In the genomic region with DNA sequence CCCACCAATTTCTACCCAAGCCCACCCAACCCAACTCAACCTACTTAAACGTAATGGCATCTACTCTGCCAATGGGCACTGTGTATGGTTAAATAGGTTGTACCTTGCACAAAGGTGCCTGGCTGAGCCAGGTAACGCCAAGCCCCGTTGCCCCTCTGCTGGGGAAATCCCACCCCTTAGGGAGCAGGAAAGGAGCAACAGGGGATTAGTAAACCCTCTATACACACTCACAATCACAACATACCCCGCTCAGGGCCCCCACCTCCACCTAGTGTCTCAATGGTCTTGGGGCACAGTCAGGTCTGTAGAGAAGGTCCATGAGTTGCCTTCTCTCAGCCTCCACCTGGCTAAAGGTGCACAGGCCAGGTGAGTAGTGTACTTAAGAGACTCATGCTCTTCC, we compare ENCODE assay signal across 21 cellular contexts.
DNase-seq lines count a peak whose midpoint lies in the region; ATAC-seq, FAIRE-seq and TF ChIP-seq lines count a peak whose summit lies in the region.
"Had no signal": no experiment of that assay in that cellular context is flagged by ENCODE, and none has a peak within 500 bp of the region (broad histone marks: within the 10 kb centered on the region; RNA-seq: fewer than 3 reads in every experiment).

No MANE protein-coding gene starts in this region.

- ATAC-seq in GM21381 (IDR thresholded peaks at IDR 0.05; ENCODE audit: unreplicated experiment) (no peak), HG02759 (IDR thresholded peaks at IDR 0.05; ENCODE audit: unreplicated experiment) (no peak)
- ATAC-seq: A549; CD8-positive, alpha-beta T cell had no signal

- intact Hi-C loops in kidney (cut with DNase I) (no loop called here), posterior vena cava (cut with DNase I) (no loop called here)

- H3K4me1 ChIP-seq in kidney (ENCODE audit: control insufficient read depth in 1 of 2, insufficient read depth in 1 of 2, low read depth in 1 of 2, low read length in 2 of 2), result no peaks in the 10 kb centered on the region
- H3K4me1 ChIP-seq: A549, Caco-2 had no signal

- DNase-seq in bronchial epithelial cell (ENCODE audit: low read depth) (no peak), kidney (peak; percentile 12), posterior vena cava (ENCODE audit: low spot score) (peak; percentile 57)
- no peak for DNase-seq in activated T-cell treated with anti-CD3 and anti-CD28 coated beads, Interleukin-2, amount 50 U/mL, for 48 hours
- DNase-seq: AML-193; Caco-2; Calu3; CD4-positive, alpha-beta T cell; CD8-positive, alpha-beta T cell; DMS79 treated with DMSO at 0.1 percent for 48 hours; GF-D8 had no signal

- H3K4me3 ChIP-seq in bronchial epithelial cell (ENCODE audit: low read depth, low read length) (no peak overlapping the region), kidney (ENCODE audit: low read length in 2 of 2) (no peak overlapping the region)
- H3K4me3 ChIP-seq: A549; BLaER1 treated with 17β-estradiol and CSF1 and Interleukin-3, amounts not matched to agents 10 nM and 100 nM had no signal

- H3K27me3 ChIP-seq in bronchial epithelial cell (ENCODE audit: control insufficient read depth, insufficient read depth, low read length), result peaks cover 2% of the 10 kb centered on the region
- H3K27me3 ChIP-seq: BLaER1 treated with 17β-estradiol and CSF1 and Interleukin-3, amounts not matched to agents 10 nM and 100 nM had no signal

- TF ChIP-seq CTCF in bronchial epithelial cell (IDR thresholded peaks at IDR 0.05; ENCODE audit: insufficient read depth, low read length, severe bottlenecking) (no peak), kidney (IDR thresholded peaks at IDR 0.05; ENCODE audit: borderline replicate concordance, extremely low read depth, insufficient read depth) (no peak)

- H3K9ac ChIP-seq in kidney (ENCODE audit: low read length in 2 of 2), result no peak overlapping the region
- H3K9ac ChIP-seq: BLaER1 treated with 17β-estradiol and CSF1 and Interleukin-3, amounts not matched to agents 10 nM and 100 nM had no signal

- FAIRE-seq in bronchial epithelial cell (lab: Jason Lieb, UNC) (peak; percentile 58), kidney (lab: Jason Lieb, UNC) (no peak)
- FAIRE-seq: A549, D721Med, G401.6, GM12891, GM19239 had no signal

- H3K36me3 ChIP-seq in bronchial epithelial cell (ENCODE audit: control insufficient read depth, insufficient read depth, low read length) (no peaks in the 10 kb centered on the region), kidney (ENCODE audit: control insufficient read depth in 1 of 2, insufficient read depth in 2 of 2, low read length in 2 of 2) (no peaks in the 10 kb centered on the region)
- H3K36me3 ChIP-seq: BLaER1 treated with 17β-estradiol and CSF1 and Interleukin-3, amounts not matched to agents 10 nM and 100 nM had no signal

- no peaks in the 10 kb centered on the region for H3K9me3 ChIP-seq in kidney (ENCODE audit: control insufficient read depth in 1 of 2, low read length in 2 of 2)
- H3K9me3 ChIP-seq: A549; BLaER1 treated with 17β-estradiol and CSF1 and Interleukin-3, amounts not matched to agents 10 nM and 100 nM; Caco-2 had no signal

- H3K27ac ChIP-seq in kidney (ENCODE audit: low read depth in 2 of 2, low read length in 2 of 2), result no peak overlapping the region
- H3K27ac ChIP-seq: 22Rv1; A549; BLaER1 treated with 17β-estradiol and CSF1 and Interleukin-3, amounts not matched to agents 10 nM and 100 nM; C4-2B had no signal

Comparison
In these comparisons a context has a peak if more than half of its experiments do, and no peak if none do; other contexts are left out.
1. DNase-seq: peak in kidney (single experiment) and posterior vena cava (single experiment); none in bronchial epithelial cell (single experiment) and activated T-cell treated with anti-CD3 and anti-CD28 coated beads, Interleukin-2, amount 50 U/mL, for 48 hours (0 of 2).